Comparison of ENCODE assay signal across 9 cellular contexts in genomic region chr12:110355080-110355479, GRCh38. TPM values are rescaled to one million over a fixed set of nuclear protein-coding genes. Genes with fewer than 3 reads are reported as not detected.
DNase-seq lines count a peak whose midpoint lies in the region; ATAC-seq, FAIRE-seq and TF ChIP-seq lines count a peak whose summit lies in the region.
"Had no signal": no experiment of that assay in that cellular context is flagged by ENCODE, and none has a peak within 500 bp of the region (broad histone marks: within the 10 kb centered on the region; RNA-seq: fewer than 3 reads in every experiment).

No MANE protein-coding gene starts in this region.

- FAIRE-seq in GM12891 (lab: Jason Lieb, UNC) = peak; percentile 75

- H3K27ac ChIP-seq in C4-2B = no peak overlapping the region
- H3K27ac ChIP-seq in SK-N-MC = peak overlapping the region; percentile 57; the same call in 1 of the 2 replicates

- H3K4me3 ChIP-seq in SK-N-MC = no peak overlapping the region
- no peak overlapping the region for H3K4me3 ChIP-seq in foreskin fibroblast (ENCODE audit: low read depth in 1 of 2, low read length in 2 of 2)
- H3K4me3 ChIP-seq: thoracic aorta had no signal

- H3K9me3 ChIP-seq in SK-N-MC (ENCODE audit: low read depth, low read length) = no peaks in the 10 kb centered on the region
- H3K9me3 ChIP-seq: thoracic aorta had no signal

- ATAC-seq in HG02970 (IDR thresholded peaks at IDR 0.05; ENCODE audit: low FRiP score, unreplicated experiment) = no peak

- TF ChIP-seq POLR2A in GM12891 (IDR thresholded peaks at IDR 0.05; ENCODE audit: low read depth, low read length) = no peak

- no peak overlapping the region for H3K9ac ChIP-seq in SK-N-MC (ENCODE audit: insufficient read length)

- H3K36me3 ChIP-seq in SK-N-MC (ENCODE audit: insufficient read depth, low read length) = peaks cover 3% of the 10 kb centered on the region

- TF ChIP-seq CTCF in C4-2B (conservative IDR thresholded peaks at IDR 0.05) = peak; percentile 37
- peak; percentile 37 for TF ChIP-seq CTCF in foreskin fibroblast (IDR thresholded peaks at IDR 0.05; ENCODE audit: low read depth, low read length)

- DNase-seq in GM12891 (ENCODE audit: insufficient read length, low spot score) (no peak), SK-N-MC (ENCODE audit: low read depth, low spot score) (no peak), foreskin fibroblast (peak in 1 of 2 donors; percentile 34), middle frontal gyrus (ENCODE audit: extremely low spot score, low spot score) (no peak), anterior cingulate cortex (lab: John Stamatoyannopoulos, UW) (no peak), medulla oblongata (ENCODE audit: extremely low spot score) (no peak)

TF ChIP-seq in GM12891, 5 proteins besides CTCF, POLR2A, EP300 and RAD21:
- no peak for TF ChIP-seq SPI1 (IDR thresholded peaks at IDR 0.05; ENCODE audit: low read depth, low read length)
- TF ChIP-seq TAF1 (IDR thresholded peaks at IDR 0.05; ENCODE audit: low read depth, low read length) = no peak

RNA-seq across cellular contexts. Expression of gene ANAPC7, which starts 48.4 kb away (rescaled TPM):
- polyA plus RNA-seq in GM12891 (2012; ENCODE audit: low read depth, missing spikeins) = 26.8 TPM
